Comparison of ENCODE assay signal across 1 cellular context in the genomic region with DNA sequence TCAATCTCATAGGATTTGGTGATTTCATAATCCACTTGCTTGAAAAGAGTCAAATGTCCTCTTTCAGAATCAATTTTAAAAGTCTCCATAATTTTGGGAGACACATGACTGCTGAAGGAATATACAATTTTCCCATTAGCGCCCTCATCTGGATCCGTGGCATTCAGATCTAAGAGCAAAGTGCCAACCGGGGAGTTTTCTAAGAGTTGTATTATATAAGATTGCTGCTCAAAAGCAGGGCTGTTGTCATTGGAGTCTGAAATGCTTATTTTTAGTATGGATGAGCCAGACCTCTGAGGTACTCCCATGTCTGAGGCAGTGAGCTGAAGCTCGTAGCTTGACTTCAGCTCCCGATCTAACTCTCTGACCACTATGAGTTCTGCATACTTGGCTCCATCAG.
TF ChIP-seq lines count a peak whose summit lies in the region.

No MANE protein-coding gene starts in this region.

TF ChIP-seq in HCT116, 20 proteins besides CTCF, POLR2A, EP300 and RAD21 (continued from another document):
- TF ChIP-seq, protein P1, sequence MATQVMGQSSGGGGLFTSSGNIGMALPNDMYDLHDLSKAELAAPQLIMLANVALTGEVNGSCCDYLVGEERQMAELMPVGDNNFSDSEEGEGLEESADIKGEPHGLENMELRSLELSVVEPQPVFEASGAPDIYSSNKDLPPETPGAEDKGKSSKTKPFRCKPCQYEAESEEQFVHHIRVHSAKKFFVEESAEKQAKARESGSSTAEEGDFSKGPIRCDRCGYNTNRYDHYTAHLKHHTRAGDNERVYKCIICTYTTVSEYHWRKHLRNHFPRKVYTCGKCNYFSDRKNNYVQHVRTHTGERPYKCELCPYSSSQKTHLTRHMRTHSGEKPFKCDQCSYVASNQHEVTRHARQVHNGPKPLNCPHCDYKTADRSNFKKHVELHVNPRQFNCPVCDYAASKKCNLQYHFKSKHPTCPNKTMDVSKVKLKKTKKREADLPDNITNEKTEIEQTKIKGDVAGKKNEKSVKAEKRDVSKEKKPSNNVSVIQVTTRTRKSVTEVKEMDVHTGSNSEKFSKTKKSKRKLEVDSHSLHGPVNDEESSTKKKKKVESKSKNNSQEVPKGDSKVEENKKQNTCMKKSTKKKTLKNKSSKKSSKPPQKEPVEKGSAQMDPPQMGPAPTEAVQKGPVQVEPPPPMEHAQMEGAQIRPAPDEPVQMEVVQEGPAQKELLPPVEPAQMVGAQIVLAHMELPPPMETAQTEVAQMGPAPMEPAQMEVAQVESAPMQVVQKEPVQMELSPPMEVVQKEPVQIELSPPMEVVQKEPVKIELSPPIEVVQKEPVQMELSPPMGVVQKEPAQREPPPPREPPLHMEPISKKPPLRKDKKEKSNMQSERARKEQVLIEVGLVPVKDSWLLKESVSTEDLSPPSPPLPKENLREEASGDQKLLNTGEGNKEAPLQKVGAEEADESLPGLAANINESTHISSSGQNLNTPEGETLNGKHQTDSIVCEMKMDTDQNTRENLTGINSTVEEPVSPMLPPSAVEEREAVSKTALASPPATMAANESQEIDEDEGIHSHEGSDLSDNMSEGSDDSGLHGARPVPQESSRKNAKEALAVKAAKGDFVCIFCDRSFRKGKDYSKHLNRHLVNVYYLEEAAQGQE (IDR thresholded peaks at IDR 0.05; ENCODE audit: low read depth), result no peak
- TF ChIP-seq ELF1 (IDR thresholded peaks at IDR 0.05; ENCODE audit: borderline replicate concordance, low read depth), result no peak
